In genomic region chr22:41596776-41597634, GRCh38 we compare ENCODE assay signal across 2 cellular contexts.
TF ChIP-seq lines count a peak whose summit lies in the region.

No MANE protein-coding gene starts in this region.

TF ChIP-seq in GM23338, 12 proteins besides CTCF, POLR2A, EP300 and RAD21:
- TF ChIP-seq EZH2phosphoT487 (IDR thresholded peaks at IDR 0.05; ENCODE audit: unreplicated experiment), result no peak
- TF ChIP-seq ZNF462 (CRISPR knock-in tag; IDR thresholded peaks at IDR 0.05), result no peak
- no peak for TF ChIP-seq ZNF114 (CRISPR knock-in tag; IDR thresholded peaks at IDR 0.05)
- TF ChIP-seq STAT1 (IDR thresholded peaks at IDR 0.05; ENCODE audit: unreplicated experiment), result no peak
- no peak for TF ChIP-seq ZNF331 (CRISPR knock-in tag; IDR thresholded peaks at IDR 0.05; ENCODE audit: low read depth)
- no peak for TF ChIP-seq EZH2 (IDR thresholded peaks at IDR 0.05; ENCODE audit: low read depth, unreplicated experiment)
- no peak for TF ChIP-seq REST (IDR thresholded peaks at IDR 0.05; ENCODE audit: unreplicated experiment)
- no peak for TF ChIP-seq JUNB (IDR thresholded peaks at IDR 0.05; ENCODE audit: unreplicated experiment)
- no peak for TF ChIP-seq ETS1 (IDR thresholded peaks at IDR 0.05)
- no peak; the same call in 1 of the 2 replicates for TF ChIP-seq CREB1 (CRISPR knock-in tag; IDR thresholded peaks at IDR 0.05; ENCODE audit: low read depth)

TF ChIP-seq in GM12878, 131 proteins besides CTCF, POLR2A, EP300 and RAD21:
- TF ChIP-seq SMC3 (IDR thresholded peaks at IDR 0.05; ENCODE audit: borderline replicate concordance, low read length) (peak; percentile 47; the same call in 1 of the 2 replicates), BCL11A (IDR thresholded peaks at IDR 0.05; ENCODE audit: low read depth, low read length) (no peak), BHLHE40 (IDR thresholded peaks at IDR 0.05; ENCODE audit: borderline replicate concordance in 1 of 2, low read depth in 2 of 2, low read length in 1 of 2) (peak in 1 of 2 experiments; percentile 24; a peak in 1 of 4 replicates), PAX5 (IDR thresholded peaks at IDR 0.05; ENCODE audit: borderline replicate concordance, low read depth, low read length) (0 out of 2 replicates have a peak, but pooled peaks have one; percentile 37), NR2F1 (conservative IDR thresholded peaks at IDR 0.05) (0 out of 2 replicates have a peak, but pooled peaks have one; percentile 30)
